15 cellular contexts compared by ENCODE assay signal in the genomic region with DNA sequence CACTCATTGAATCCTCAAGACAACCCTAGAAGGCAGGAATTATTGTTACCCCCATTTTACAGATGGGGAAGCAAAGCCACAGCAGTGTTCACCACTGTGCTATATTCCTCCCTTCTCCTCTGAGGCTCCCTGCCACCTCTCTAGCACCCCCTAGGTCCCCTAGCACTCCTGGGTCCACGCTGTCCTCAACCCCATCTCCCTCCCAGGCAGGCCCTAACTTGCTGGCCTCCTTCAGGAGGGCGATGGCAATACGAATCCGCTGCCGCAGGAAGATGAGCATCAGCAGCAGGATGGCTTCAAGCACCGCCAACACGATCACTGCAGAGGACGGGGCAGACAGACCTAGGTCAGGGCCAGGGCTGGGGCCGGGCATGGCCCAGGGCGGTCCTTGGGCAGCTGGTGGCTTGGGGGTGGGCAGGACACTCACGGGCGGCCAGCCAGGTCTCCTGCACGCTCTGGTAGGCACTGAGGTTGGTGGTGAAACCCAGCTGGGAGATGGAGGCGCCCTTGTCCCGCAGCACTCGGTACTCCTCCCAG. TPM values are rescaled to one million over a fixed set of nuclear protein-coding genes. Genes with fewer than 3 reads are reported as not detected.
DNase-seq lines count a peak whose midpoint lies in the region; ATAC-seq and TF ChIP-seq lines count a peak whose summit lies in the region.
"Had no signal": no experiment of that assay in that cellular context is flagged by ENCODE, and none has a peak within 500 bp of the region (broad histone marks: within the 10 kb centered on the region; RNA-seq: fewer than 3 reads in every experiment).

No MANE protein-coding gene starts in this region.

- H3K27ac ChIP-seq in MM.1S (ENCODE audit: low read length) (no peak overlapping the region), brain microvascular endothelial cell (no peak overlapping the region), neuronal stem cell (replicated peaks; ENCODE audit: low read length) (no peak overlapping the region)
- H3K27ac ChIP-seq: SK-N-MC, skin epidermis had no signal

- no peak overlapping the region for H3K4me2 ChIP-seq in MM.1S (ENCODE audit: low read depth, low read length)
- no peak overlapping the region for H3K4me2 ChIP-seq in neuronal stem cell (ENCODE audit: insufficient read depth, low read length, poor library complexity, severe bottlenecking)

- DNase-seq in GM12864 (ENCODE audit: low read depth) (no peak), MM.1S (no peak), brain microvascular endothelial cell (no peak), neuronal stem cell (ENCODE audit: low spot score) (no peak), DMS53 (lab: John Stamatoyannopoulos, UW) (no peak)
- DNase-seq: activated CD4-positive, alpha-beta T cell treated with anti-CD3 and anti-CD28 coated beads for 1 hour; effector memory CD8-positive, alpha-beta T cell; GOT3; NCI-H1092; NCI-H524 treated with DMSO at 0.1 percent for 48 hours; nephron progenitor cell had no signal

- no peaks in the 10 kb centered on the region for H3K79me2 ChIP-seq in MM.1S (ENCODE audit: low read length)

- ATAC-seq in HG03097 (IDR thresholded peaks at IDR 0.05; ENCODE audit: low FRiP score, unreplicated experiment): no peak
- no peak for ATAC-seq in GM19467 (IDR thresholded peaks at IDR 0.05; ENCODE audit: unreplicated experiment)
- ATAC-seq: effector memory CD8-positive, alpha-beta T cell had no signal

- peak overlapping the region; percentile 67 for H2BK12ac ChIP-seq in neuronal stem cell (ENCODE audit: low read length)

- peak overlapping the region; percentile 77 for H2AK5ac ChIP-seq in neuronal stem cell (ENCODE audit: low read depth, low read length)

- peak overlapping the region; percentile 0 for H3K14ac ChIP-seq in neuronal stem cell (ENCODE audit: low read length)

- peak overlapping the region; percentile 8 for H3K4ac ChIP-seq in neuronal stem cell (ENCODE audit: low read length)

- no peaks in the 10 kb centered on the region for H3K9me2 ChIP-seq in MM.1S (replicated peaks; ENCODE audit: insufficient read depth, low read length)

- H3K9me3 ChIP-seq in MM.1S (replicated peaks; ENCODE audit: insufficient read depth, low read length) (no peaks in the 10 kb centered on the region), neuronal stem cell (replicated peaks in 1 of 2; ENCODE audit: control insufficient read depth in 2 of 2, insufficient read depth in 1 of 2, low read depth in 1 of 2, low read length in 2 of 2) (no peaks in the 10 kb centered on the region)

- H3K18ac ChIP-seq in neuronal stem cell (ENCODE audit: low read length): peak overlapping the region; percentile 89

- TF ChIP-seq CTCF in GM12864 (IDR thresholded peaks at IDR 0.05; ENCODE audit: low read depth, low read length, missing control alignments): peak; percentile 29
- TF ChIP-seq CTCF in MM.1S (IDR thresholded peaks at IDR 0.05; ENCODE audit: low read length): peak; percentile 23; the same call in 1 of the 2 replicates
- TF ChIP-seq CTCF in brain microvascular endothelial cell (IDR thresholded peaks at IDR 0.05; ENCODE audit: low read depth, low read length, missing control alignments): peak; percentile 17

- no peak overlapping the region for H2BK5ac ChIP-seq in neuronal stem cell (ENCODE audit: low read length)

- no peaks in the 10 kb centered on the region for H3K4me1 ChIP-seq in MM.1S (ENCODE audit: low read length)
- H3K4me1 ChIP-seq in neuronal stem cell (ENCODE audit: control insufficient read depth in 2 of 2, insufficient read depth in 1 of 2, low read depth in 1 of 2, low read length in 2 of 2): peaks cover 9 to 17% of the 10 kb centered on the region in 2 donors

- no peak overlapping the region for H4K8ac ChIP-seq in neuronal stem cell (ENCODE audit: low read depth, low read length)

- no peak overlapping the region for H3K9ac ChIP-seq in MM.1S (ENCODE audit: low read length)
- peak overlapping the region; percentile 66 for H3K9ac ChIP-seq in neuronal stem cell (ENCODE audit: low read depth, low read length, poor library complexity)

- H4K20me1 ChIP-seq in MM.1S (ENCODE audit: insufficient read depth, low read length): no peaks in the 10 kb centered on the region

- no peak overlapping the region for H3K4me3 ChIP-seq in GM12864 (ENCODE audit: low read depth, low read length)
- H3K4me3 ChIP-seq in MM.1S (ENCODE audit: low read length): no peak overlapping the region
- no peak overlapping the region for H3K4me3 ChIP-seq in brain microvascular endothelial cell (ENCODE audit: low read depth, low read length)
- no peak overlapping the region for H3K4me3 ChIP-seq in neuronal stem cell (ENCODE audit: low read length in 2 of 2)
- H3K4me3 ChIP-seq: SK-N-MC, skin epidermis had no signal

- H2BK120ac ChIP-seq in neuronal stem cell (ENCODE audit: low read depth, low read length): peak overlapping the region; percentile 9

- H3K36me3 ChIP-seq in MM.1S (replicated peaks; ENCODE audit: insufficient read depth, low read length): no peaks in the 10 kb centered on the region
- no peaks in the 10 kb centered on the region for H3K36me3 ChIP-seq in brain microvascular endothelial cell (replicated peaks)
- H3K36me3 ChIP-seq in neuronal stem cell (replicated peaks in 1 of 2; ENCODE audit: control insufficient read depth in 2 of 2, insufficient read depth in 2 of 2, low read length in 2 of 2): no peaks in the 10 kb centered on the region

- peak overlapping the region; percentile 88 for H2BK15ac ChIP-seq in neuronal stem cell (ENCODE audit: low read length)

- H3K23ac ChIP-seq in neuronal stem cell (ENCODE audit: low read depth, low read length, poor library complexity): no peak overlapping the region

- in situ Hi-C loops in brain microvascular endothelial cell (cut with HindIII; ENCODE audit: low pct_ligation_motif_present, low sequenced_read_pairs): no loop called here

- no peaks in the 10 kb centered on the region for H3K79me1 ChIP-seq in neuronal stem cell (ENCODE audit: low read depth, low read length)

- peaks cover 20% of the 10 kb centered on the region for H3K27me3 ChIP-seq in MM.1S (replicated peaks; ENCODE audit: insufficient read depth, low read length)
- no peaks in the 10 kb centered on the region for H3K27me3 ChIP-seq in brain microvascular endothelial cell (replicated peaks)
- no peaks in the 10 kb centered on the region for H3K27me3 ChIP-seq in neuronal stem cell (ENCODE audit: control insufficient read depth in 3 of 3, insufficient read depth in 3 of 3, low read depth in 1 of 3, low read length in 3 of 3)

- H4K91ac ChIP-seq in neuronal stem cell (ENCODE audit: low read depth, low read length, poor library complexity): peak overlapping the region; percentile 93

- H2AFZ ChIP-seq in MM.1S (ENCODE audit: low read length) (no peak overlapping the region), neuronal stem cell (ENCODE audit: low read length) (peak overlapping the region; percentile 44)

- WGBS in neuronal stem cell (ENCODE audit: extremely low coverage in 2 of 2, insufficient read length in 2 of 2, insufficient replicate concordance in 1 of 2), 2 donors: no CpG with 5 or more reads among the region's 16 CpGs

- H3F3A ChIP-seq in MM.1S (ENCODE audit: insufficient read depth, low read length): no peaks in the 10 kb centered on the region

RNA-seq across cellular contexts. Expression of gene NEU1, which starts 7.8 kb away (rescaled TPM):
- polyA plus RNA-seq in neuronal stem cell (2013, experiment 1 of 2): 34.6 TPM
- 36.0 TPM for polyA plus RNA-seq in neuronal stem cell (2013, experiment 2 of 2)

RNA-seq across cellular contexts. Expression of gene SLC44A4, which starts 8.3 kb away (rescaled TPM):
- polyA plus RNA-seq in neuronal stem cell (2013, experiment 1 of 2): 1.4 TPM
- 1.4 TPM for polyA plus RNA-seq in neuronal stem cell (2013, experiment 2 of 2)

RNA-seq across cellular contexts. Expression of gene EHMT2, which starts 27.0 kb away (rescaled TPM):
- polyA plus RNA-seq in neuronal stem cell (2013, experiment 1 of 2): 119 TPM
- polyA plus RNA-seq in neuronal stem cell (2013, experiment 2 of 2): 117 TPM

RNA-seq across cellular contexts. Expression of gene ZBTB12, which starts 31.4 kb away (rescaled TPM):
- polyA plus RNA-seq in neuronal stem cell (2013, experiment 1 of 2): 26.7 TPM
- polyA plus RNA-seq in neuronal stem cell (2013, experiment 2 of 2): 26.3 TPM

RNA-seq across cellular contexts. Expression of gene HSPA1B, which starts 42.9 kb away (rescaled TPM):
- 25.9 TPM for polyA plus RNA-seq in neuronal stem cell (2013, experiment 1 of 2)
- 25.2 TPM for polyA plus RNA-seq in neuronal stem cell (2013, experiment 2 of 2)
